ENCODE assay signal across 9 cellular contexts in genomic region chr1:145961109-145961424, GRCh38. TPM values are rescaled to one million over a fixed set of nuclear protein-coding genes. Genes with fewer than 3 reads are reported as not detected.
DNase-seq lines count a peak whose midpoint lies in the region; ATAC-seq, FAIRE-seq and TF ChIP-seq lines count a peak whose summit lies in the region.
"Had no signal": no experiment of that assay in that cellular context is flagged by ENCODE, and none has a peak within 500 bp of the region (broad histone marks: within the 10 kb centered on the region; RNA-seq: fewer than 3 reads in every experiment).

No MANE protein-coding gene starts in this region.

- peak overlapping the region; percentile 81 for H3K4me3 ChIP-seq in DOHH2 (ENCODE audit: low read length)
- H3K4me3 ChIP-seq in SJSA1, result peak overlapping the region; percentile 58
- peak overlapping the region; percentile 37 to 79 (median 62) for H3K4me3 ChIP-seq in esophagus squamous epithelium
- H3K4me3 ChIP-seq in pancreas, result peak overlapping the region; percentile 11 to 66 (median 37)

- FAIRE-seq in pancreas (lab: Jason Lieb, UNC), result no peak

- H3K4me1 ChIP-seq in DOHH2 (ENCODE audit: control insufficient read depth, low read length) (peaks cover 77% of the 10 kb centered on the region), SJSA1 (replicated peaks) (peaks cover 59% of the 10 kb centered on the region), esophagus squamous epithelium (peaks cover 30 to 97% (median 42%) of the 10 kb centered on the region in 3 donors), pancreas (peaks cover 7 to 33% (median 24%) of the 10 kb centered on the region in 3 donors)

- 0% methylated on average over 9 of the region's 22 CpGs; no CpG with 5 or more reads in 1 of the 2 donors for WGBS in esophagus squamous epithelium, 2 donors
- 2 to 4% methylated on average over 12 to 22 of the region's 22 CpGs for WGBS in pancreas, 2 donors

- H3K4me2 ChIP-seq in DOHH2 (ENCODE audit: low read length), result peak overlapping the region; percentile 98

- no peak overlapping the region for H3K27ac ChIP-seq in DOHH2 (ENCODE audit: low read depth, low read length)
- H3K27ac ChIP-seq in SJSA1, result peak overlapping the region; percentile 37; the same call in 1 of the 2 replicates
- H3K27ac ChIP-seq in esophagus squamous epithelium, result peak overlapping the region; percentile 68 to 96 (median 92)
- H3K27ac ChIP-seq in pancreas, result peak overlapping the region in 1 of 4 donors; percentile 17

- peaks cover 37% of the 10 kb centered on the region for H3K79me2 ChIP-seq in DOHH2 (ENCODE audit: control insufficient read depth, low read length)

- H3K9me2 ChIP-seq in DOHH2 (replicated peaks; ENCODE audit: control insufficient read depth, low read length), result no peaks in the 10 kb centered on the region

- TF ChIP-seq POLR2A in esophagus squamous epithelium (IDR thresholded peaks at IDR 0.05), result no peak

- H3K27me3 ChIP-seq in DOHH2 (ENCODE audit: control insufficient read depth, low read length) (no peaks in the 10 kb centered on the region), SJSA1 (replicated peaks) (no peaks in the 10 kb centered on the region), esophagus squamous epithelium (peaks cover 0 to 10% (median 0%) of the 10 kb centered on the region in 4 donors), pancreas (no peaks in the 10 kb centered on the region)

- intact Hi-C loops in esophagus squamous epithelium (cut with DNase I) (loop anchor here (5.0 kb wide), 1 partner anchor 44 kb away; the partner anchor contains the start of gene PEX11B), pancreas (cut with DNase I) (no loop called here)

- peaks cover 28% of the 10 kb centered on the region for H3F3A ChIP-seq in DOHH2 (ENCODE audit: control insufficient read depth, insufficient read depth)

- ATAC-seq in pancreas, result no peak
- ATAC-seq in GM19023 (IDR thresholded peaks at IDR 0.05; ENCODE audit: unreplicated experiment), result no peak
- ATAC-seq: HCT116 had no signal

- DNase-seq in SJSA1 (ENCODE audit: low read depth in 1 of 2, low spot score in 2 of 2) (no peak), esophagus squamous epithelium (lab: John Stamatoyannopoulos, UW) (no peak), pancreas (peak in 1 of 6 donors; percentile 37), NCI-H524 (lab: John Stamatoyannopoulos, UW) (no peak), SHP77 treated with DMSO at 0.1 percent for 48 hours (lab: John Stamatoyannopoulos, UW) (no peak)
- DNase-seq in stimulated activated naive CD4-positive, alpha-beta T cell (lab: John Stamatoyannopoulos, UW), result no peak

- H4K20me1 ChIP-seq in DOHH2 (ENCODE audit: control insufficient read depth, insufficient read depth, low read depth, low read length), result no peaks in the 10 kb centered on the region

- TF ChIP-seq CTCF in DOHH2 (IDR thresholded peaks at IDR 0.05; ENCODE audit: low read depth, low read length, poor library complexity, severe bottlenecking) (no peak), esophagus squamous epithelium (IDR thresholded peaks at IDR 0.05) (no peak), pancreas (IDR thresholded peaks at IDR 0.05) (no peak)

- no peaks in the 10 kb centered on the region for H3K9me3 ChIP-seq in DOHH2 (ENCODE audit: control insufficient read depth, insufficient read depth, low read length)
- no peaks in the 10 kb centered on the region for H3K9me3 ChIP-seq in SJSA1 (replicated peaks)
- H3K9me3 ChIP-seq in esophagus squamous epithelium, result no peaks in the 10 kb centered on the region
- no peaks in the 10 kb centered on the region for H3K9me3 ChIP-seq in pancreas

- H3K36me3 ChIP-seq in DOHH2 (ENCODE audit: control insufficient read depth, low read length) (peaks cover 4% of the 10 kb centered on the region; the same call in 1 of the 2 replicates), SJSA1 (no peaks in the 10 kb centered on the region), esophagus squamous epithelium (no peaks in the 10 kb centered on the region), pancreas (no peaks in the 10 kb centered on the region)

RNA-seq across cellular contexts. Expression of gene LIX1L, which starts 3.2 kb away (rescaled TPM):
- total RNA-seq in SJSA1 (2014; rRNA removed; shearing (Covaris generic)), result 24.3 and 34.1 TPM in 2 replicates
- 10 to 100 TPM in 1 of 4 donors, 1 to 10 TPM in 3; 1.9 to 12.2 (median 5.9) TPM for total RNA-seq in esophagus squamous epithelium
- 10 to 100 TPM in 1 of 6 donors, 1 to 10 TPM in 5; 3.3 to 10.3 (median 5.8) TPM for total RNA-seq in pancreas
- 1 to 10 TPM; 2.9 to 6.8 TPM for polyA plus RNA-seq in pancreas

RNA-seq across cellular contexts. Expression of gene ANKRD34A, which starts 3.3 kb away (rescaled TPM):
- 0.13 TPM in 1 of 2 replicates, not detected in the other for total RNA-seq in SJSA1 (2014; rRNA removed; shearing (Covaris generic))
- under 1 TPM; 0.04 to 0.67 (median 0.30) TPM for total RNA-seq in esophagus squamous epithelium
- total RNA-seq in pancreas, result under 1 TPM; 0.04 to 0.28 (median 0.18) TPM
- polyA plus RNA-seq in pancreas, result under 1 TPM; 0.34 to 0.38 TPM

RNA-seq across cellular contexts. Expression of gene POLR3GL, which starts 3.4 kb away (rescaled TPM):
- total RNA-seq in SJSA1 (2014; rRNA removed; shearing (Covaris generic)), result 13.9 and 22.8 TPM in 2 replicates
- total RNA-seq in esophagus squamous epithelium (10 to 100 TPM in 2 of 4 donors, 1 to 10 TPM in 2; 2.9 to 15.9 (median 9.8) TPM), pancreas (10 to 100 TPM in 1 of 6 donors, 1 to 10 TPM in 5; 3.9 to 10.8 (median 5.7) TPM)
- 10 to 100 TPM; 14.6 to 27.6 TPM for polyA plus RNA-seq in pancreas

RNA-seq across cellular contexts. Expression of gene RBM8A, which starts 33.8 kb away (rescaled TPM):
- 285 and 828 TPM in 2 replicates for total RNA-seq in SJSA1 (2014; rRNA removed; shearing (Covaris generic))
- total RNA-seq in esophagus squamous epithelium (100 to 1,000 TPM; 155 to 229 (median 200) TPM), pancreas (10 to 100 TPM; 29.5 to 55.0 (median 49.1) TPM)
- 10 to 100 TPM; 32.0 to 57.9 TPM for polyA plus RNA-seq in pancreas

RNA-seq across cellular contexts. Expression of gene TXNIP, which starts 35.3 kb away (rescaled TPM):
- total RNA-seq in SJSA1 (2014; rRNA removed; shearing (Covaris generic)), result 57.4 and 82.5 TPM in 2 replicates
- total RNA-seq in esophagus squamous epithelium, result 100 to 1,000 TPM in 3 of 4 donors, 10 to 100 TPM in 1; 94.9 to 942 (median 328) TPM
- total RNA-seq in pancreas, result 100 to 1,000 TPM; 167 to 491 (median 295) TPM
- polyA plus RNA-seq in pancreas, result 100 to 1,000 TPM; 105 to 224 TPM
